1 cellular context compared by ENCODE assay signal in genomic region chr3:128936341-128936740, GRCh38.
TF ChIP-seq lines count a peak whose summit lies in the region.

No MANE protein-coding gene starts in this region.

TF ChIP-seq in SK-N-SH treated with all-trans-retinoic acid at 6 μM for 48 hours, 23 proteins besides CTCF, POLR2A, EP300 and RAD21 (continued from another document):
- no peak for TF ChIP-seq TSHZ2 (CRISPR knock-in tag; IDR thresholded peaks at IDR 0.05)
- TF ChIP-seq ESRRG (CRISPR knock-in tag; IDR thresholded peaks at IDR 0.05): no peak
- TF ChIP-seq OSR1 (CRISPR knock-in tag; IDR thresholded peaks at IDR 0.05): no peak
- no peak for TF ChIP-seq PPARA (CRISPR knock-in tag; IDR thresholded peaks at IDR 0.05; ENCODE audit: borderline replicate concordance)
- no peak for TF ChIP-seq BACH2 (CRISPR knock-in tag; IDR thresholded peaks at IDR 0.05; ENCODE audit: borderline replicate concordance)
- TF ChIP-seq CSRNP3 (CRISPR knock-in tag; IDR thresholded peaks at IDR 0.05): no peak
